In the genomic region with DNA sequence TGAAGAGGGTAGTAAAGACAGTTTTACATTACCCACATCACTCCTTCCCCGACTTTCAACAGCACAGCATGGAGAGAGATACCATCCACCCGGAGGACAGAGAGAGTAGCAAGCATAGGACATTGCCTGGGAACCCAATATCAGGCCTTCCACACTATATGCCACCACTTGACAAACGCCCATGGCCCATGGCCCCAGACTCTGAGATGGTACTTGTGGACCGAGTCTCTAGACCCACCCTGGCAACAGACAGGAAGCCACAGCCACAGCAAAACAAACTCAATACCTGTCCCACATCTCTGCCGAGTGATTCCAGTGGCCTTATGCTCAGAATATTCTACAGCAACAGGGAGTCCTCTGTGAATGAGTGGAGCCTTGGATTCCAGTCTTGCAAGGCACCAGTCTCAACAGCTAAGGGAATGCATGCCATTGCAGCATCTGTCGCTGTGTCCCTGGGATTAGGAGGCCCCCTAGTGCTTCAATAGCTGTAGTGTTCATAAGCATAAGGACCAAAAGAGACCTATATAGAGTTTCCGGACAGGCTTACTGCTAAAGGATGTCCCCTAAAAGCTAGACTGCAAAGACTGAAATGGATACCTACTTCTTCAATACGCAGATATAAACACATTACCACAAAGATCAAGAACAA, we compare ENCODE assay signal across 8 cellular contexts. TPM values are rescaled to one million over a fixed set of nuclear protein-coding genes. Genes with fewer than 3 reads are reported as not detected.
DNase-seq lines count a peak whose midpoint lies in the region; ATAC-seq, FAIRE-seq and TF ChIP-seq lines count a peak whose summit lies in the region.

No MANE protein-coding gene starts in this region.

- TF ChIP-seq CTCF in K562 (IDR thresholded peaks at IDR 0.05 in 2 of 3, conservative IDR thresholded peaks at IDR 0.05 in 1 of 3; ENCODE audit: insufficient read depth in 2 of 3, low read depth in 1 of 3, low read length in 3 of 3): peak; percentile 62 to 77 (median 66)
- peak; percentile 25 to 30 for TF ChIP-seq CTCF in tibial artery (IDR thresholded peaks at IDR 0.05)

- TF ChIP-seq POLR2A in K562 (conservative IDR thresholded peaks at IDR 0.05): no peak

- H2AFZ ChIP-seq in K562 (ENCODE audit: low read depth, low read length): no peak overlapping the region

- no peak overlapping the region for H3K9ac ChIP-seq in K562 (ENCODE audit: insufficient read depth in 1 of 2, low read depth in 2 of 2, low read length in 2 of 2)

- no peak overlapping the region for H3K4me3 ChIP-seq in K562
- no peak overlapping the region for H3K4me3 ChIP-seq in tibial artery

- in situ Hi-C loops in K562 (cut with MboI): loop anchor here (10.0 kb wide), 1 partner anchor 289 kb away; no protein-coding TSS in a partner anchor

- no peaks in the 10 kb centered on the region for H4K20me1 ChIP-seq in K562 (replicated peaks; ENCODE audit: control insufficient read depth, insufficient read depth, low read length)

- TF ChIP-seq EP300 in K562 (IDR thresholded peaks at IDR 0.05; ENCODE audit: low read length): no peak

- H3K27me3 ChIP-seq in K562 (ENCODE audit: control insufficient read depth in 2 of 2, insufficient read depth in 2 of 2, low read length in 2 of 2) (peaks cover 4 to 7% of the 10 kb centered on the region in 2 experiments; a peak in 2 of 5 replicates), tibial artery (no peaks in the 10 kb centered on the region)

- FAIRE-seq in K562 (lab: Jason Lieb, UNC): peak; percentile 70

- H3K9me3 ChIP-seq in K562 (replicated peaks; ENCODE audit: control insufficient read depth, insufficient read depth, low read depth, low read length) (no peaks in the 10 kb centered on the region), tibial artery (no peaks in the 10 kb centered on the region)

- ATAC-seq in GM19397 (IDR thresholded peaks at IDR 0.05; ENCODE audit: unreplicated experiment): peak; percentile 83
- peak; percentile 61 for ATAC-seq in HG03575 (IDR thresholded peaks at IDR 0.05; ENCODE audit: extremely low read depth, insufficient number of reproducible peaks, low FRiP score, unreplicated experiment)
- peak; percentile 97 for ATAC-seq in K562

- no TSS peak for BruUV-seq in K562 (replicated peaks; lab: Mats Ljungman, UMichigan)

- H3K27ac ChIP-seq in K562 (ENCODE audit: extremely low read depth, low read depth, low read length) (no peak overlapping the region), tibial artery (no peak overlapping the region)

- intact Hi-C loops in K562 (cut with micrococcal nuclease): loop anchor here (1.0 to 5.0 kb wide), 2 partner anchors 236 to 291 kb away; a partner anchor contains a TSS
- intact Hi-C loops in tibial artery (cut with DNase I; ENCODE audit: low total_unique reads): no loop called here

- H3K9me1 ChIP-seq in K562 (ENCODE audit: control insufficient read depth, insufficient read depth, low read length): no peaks in the 10 kb centered on the region

- no peaks in the 10 kb centered on the region for H3K4me1 ChIP-seq in K562 (replicated peaks in 1 of 2; ENCODE audit: control insufficient read depth in 2 of 2, insufficient read depth in 2 of 2, low read length in 2 of 2)
- no peaks in the 10 kb centered on the region for H3K4me1 ChIP-seq in tibial artery

- POLR2A ChIA-PET in K562 (lab: Yijun Ruan, JAX): no interaction called here

- CTCF ChIA-PET in K562 (lab: Yijun Ruan, JAX; ENCODE audit: low intra/inter-chr PET ratio): interaction anchor here (1.1 kb wide), 1 partner anchor 292 kb away, joined by 4 read pairs; no protein-coding TSS in a partner anchor

- H3K36me3 ChIP-seq in K562 (ENCODE audit: control insufficient read depth, insufficient read depth, low read length) (no peaks in the 10 kb centered on the region), tibial artery (no peaks in the 10 kb centered on the region)

- 0% methylated on average over 7 of the region's 8 CpGs for WGBS in K562 (ENCODE audit: insufficient coverage, low coverage, missing lambda C conversion rate)

- TF ChIP-seq RAD21 in K562 (CRISPR knock-in tag; conservative IDR thresholded peaks at IDR 0.05 in 1 of 2, IDR thresholded peaks at IDR 0.05 in 1 of 2): peak; percentile 77 to 85

- DNase-seq in NCI-H1436 (lab: John Stamatoyannopoulos, UW) (peak; percentile 23), NCI-H1436 treated with DMSO at 0.1 percent for 48 hours (lab: John Stamatoyannopoulos, UW) (no peak), RKO (ENCODE audit: low spot score) (peak; percentile 67), K562 (ENCODE audit: extremely low read depth in 1 of 4, low spot score in 3 of 4) (peak; percentile 38 to 65 (median 48)), kidney glomerular epithelial cell (lab: John Stamatoyannopoulos, UW) (peak; percentile 0), tibial artery (peak in 1 of 2 donors; percentile 22)

- no peak overlapping the region for H3K4me2 ChIP-seq in K562 (ENCODE audit: insufficient read depth, low read length)

- H3K79me2 ChIP-seq in K562 (ENCODE audit: control insufficient read depth, insufficient read depth, low read length): no peaks in the 10 kb centered on the region

TF ChIP-seq in K562, 482 proteins besides CTCF, POLR2A, EP300 and RAD21:
- TF ChIP-seq, protein P1, sequence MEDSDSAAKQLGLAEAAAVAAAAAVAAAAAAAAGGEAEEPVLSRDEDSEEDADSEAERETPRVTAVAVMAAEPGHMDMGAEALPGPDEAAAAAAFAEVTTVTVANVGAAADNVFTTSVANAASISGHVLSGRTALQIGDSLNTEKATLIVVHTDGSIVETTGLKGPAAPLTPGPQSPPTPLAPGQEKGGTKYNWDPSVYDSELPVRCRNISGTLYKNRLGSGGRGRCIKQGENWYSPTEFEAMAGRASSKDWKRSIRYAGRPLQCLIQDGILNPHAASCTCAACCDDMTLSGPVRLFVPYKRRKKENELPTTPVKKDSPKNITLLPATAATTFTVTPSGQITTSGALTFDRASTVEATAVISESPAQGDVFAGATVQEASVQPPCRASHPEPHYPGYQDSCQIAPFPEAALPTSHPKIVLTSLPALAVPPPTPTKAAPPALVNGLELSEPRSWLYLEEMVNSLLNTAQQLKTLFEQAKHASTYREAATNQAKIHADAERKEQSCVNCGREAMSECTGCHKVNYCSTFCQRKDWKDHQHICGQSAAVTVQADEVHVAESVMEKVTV (CRISPR knock-in tag; IDR thresholded peaks at IDR 0.05): peak; percentile 67
- TF ChIP-seq STAT5B (CRISPR knock-in tag; IDR thresholded peaks at IDR 0.05): no peak
- no peak for TF ChIP-seq DPF2 (IDR thresholded peaks at IDR 0.05)
- TF ChIP-seq ZNF76 (CRISPR knock-in tag; IDR thresholded peaks at IDR 0.05; ENCODE audit: borderline replicate concordance): no peak
- TF ChIP-seq TAL1 (IDR thresholded peaks at IDR 0.05): no peak
- TF ChIP-seq CHD2 (IDR thresholded peaks at IDR 0.05; ENCODE audit: low read depth, low read length): no peak
- TF ChIP-seq SMC3 (conservative IDR thresholded peaks at IDR 0.05; ENCODE audit: insufficient read depth, low read depth, low read length): peak; percentile 55

RNA-seq across cellular contexts. Expression of a gene that starts 14.7 kb away (rescaled TPM):
- total RNA-seq in K562 (2011; cell fraction: chromatin; rRNA removed; ENCODE audit: low replicate concordance): 40.5 and 50.9 TPM in 2 replicates
- total RNA-seq in K562 (2011; cell fraction: nucleolus; rRNA removed): 48.9 and 50.3 TPM in 2 replicates
- total RNA-seq in K562 (2011; cell fraction: nucleoplasm; rRNA removed): 55.7 and 58.1 TPM in 2 replicates
- total RNA-seq in K562 (2014; rRNA removed): 65.5 and 66.5 TPM in 2 replicates
- total RNA-seq in K562 (2014; rRNA removed; fragmentation: Illumina TruSeq; extraction: Trizol): 73.2 and 75.8 TPM in 2 replicates
- total RNA-seq in K562 (2015; rRNA removed; fragmentation: Illumina TruSeq; extraction: Trizol): 72.9 and 79.0 TPM in 2 replicates
- total RNA-seq in K562 (2021): 50.9 and 52.8 TPM in 2 replicates
- polyA plus RNA-seq in K562 (2011; rRNA removed): 23.1 and 48.5 TPM in 2 replicates
- polyA plus RNA-seq in K562 (2011; cell fraction: cytosol; rRNA removed): 18.9 TPM in 2 replicates
- 16.8 and 17.3 TPM in 2 replicates for polyA plus RNA-seq in K562 (2011; cell fraction: nucleus; rRNA removed)
- polyA plus RNA-seq in K562 (2012): 44.2 and 50.5 TPM in 2 replicates
- 58.5 and 68.5 TPM in 2 replicates for polyA plus RNA-seq in K562 (2014; fragmentation: Illumina TruSeq; extraction: Trizol)
- polyA plus RNA-seq in K562 (2014; fragmentation: Nextera tagmentation; extraction: Ambion mirVana): 10 to 100 TPM; 77.8 to 98.9 TPM
- polyA plus RNA-seq in K562 (2014; rRNA removed): 73.8 and 82.3 TPM in 2 replicates
- 32.4 and 62.8 TPM in 2 replicates for polyA minus RNA-seq in K562 (2011; rRNA and poly(A)+ RNA removed)
- 8.8 and 18.2 TPM in 2 replicates for polyA minus RNA-seq in K562 (2011; cell fraction: cytosol; rRNA and poly(A)+ RNA removed)
- polyA minus RNA-seq in K562 (2011; cell fraction: nucleus; rRNA and poly(A)+ RNA removed): 10.8 and 12.7 TPM in 2 replicates
